In the genomic region with DNA sequence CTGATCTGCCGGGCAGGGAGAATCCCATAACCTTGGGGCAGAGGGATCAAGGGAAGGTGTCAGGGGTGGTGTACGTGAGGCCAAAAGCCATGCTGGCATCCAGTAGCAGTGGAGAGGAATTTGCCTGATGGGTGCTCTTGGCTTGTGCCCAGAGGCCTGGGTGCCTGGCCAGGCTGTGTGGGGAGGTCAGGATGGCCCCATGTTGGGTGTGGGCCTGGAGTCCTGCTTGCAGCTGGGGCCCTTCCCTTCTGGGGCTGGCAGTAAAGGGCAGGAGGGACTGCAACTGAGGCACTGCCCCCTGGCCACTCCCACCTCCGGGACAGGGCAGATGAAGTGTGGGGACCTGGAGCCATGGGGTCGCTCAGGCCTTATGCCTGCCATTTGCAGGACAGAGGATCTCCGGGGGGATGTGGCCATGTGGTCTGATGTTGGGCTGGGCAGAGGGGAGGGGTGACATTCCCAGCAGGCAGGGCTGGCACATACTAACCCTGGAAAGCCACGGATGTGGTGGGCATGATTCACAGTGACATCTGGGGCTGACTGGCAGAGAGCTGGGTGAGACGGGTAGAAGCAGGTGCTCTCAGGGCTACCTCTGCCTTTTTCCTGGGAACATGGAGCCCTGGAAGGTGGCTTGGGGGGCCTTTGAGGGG, we compare ENCODE assay signal across 8 cellular contexts. TPM values are rescaled to one million over a fixed set of nuclear protein-coding genes. Genes with fewer than 3 reads are reported as not detected.
DNase-seq lines count a peak whose midpoint lies in the region; ATAC-seq and TF ChIP-seq lines count a peak whose summit lies in the region.

No MANE protein-coding gene starts in this region.

- no peaks in the 10 kb centered on the region for H3K9me3 Mint-ChIP-seq in stimulated activated naive CD8-positive, alpha-beta T cell treated with anti-CD3 and anti-CD28 coated beads, Interleukin-15, amount 100 ng/mL, for 72 hours

- no peak for ATAC-seq in stimulated activated naive CD8-positive, alpha-beta T cell treated with anti-CD3 and anti-CD28 coated beads, Interleukin-15, amount 100 ng/mL, for 72 hours
- ATAC-seq in HG03460 (IDR thresholded peaks at IDR 0.05; ENCODE audit: unreplicated experiment) = no peak

- peak; percentile 72 to 81 for DNase-seq in activated CD4-positive, alpha-beta T cell treated with anti-CD3 and anti-CD28 coated beads, Interleukin-2, amount 50 U/mL, for 48 hours
- DNase-seq in left ventricle myocardium inferior (no peak), SKM-1 treated with dmso at 0.1 percent for 144 hours (lab: John Stamatoyannopoulos, UW; ENCODE audit: unreplicated experiment) (no peak), LoVo (ENCODE audit: low spot score) (no peak), HCEC 1CT (no peak)
- peak; percentile 52 to 61 for DNase-seq in stimulated activated naive CD8-positive, alpha-beta T cell treated with anti-CD3 and anti-CD28 coated beads, Interleukin-15, amount 100 ng/mL, for 72 hours

- intact Hi-C loops in left ventricle myocardium inferior (cut with micrococcal nuclease) = no loop called here

- H3K27me3 Mint-ChIP-seq in stimulated activated naive CD8-positive, alpha-beta T cell treated with anti-CD3 and anti-CD28 coated beads, Interleukin-15, amount 100 ng/mL, for 72 hours = no peaks in the 10 kb centered on the region

- H3K36me3 ChIP-seq in KMS-11 (ENCODE audit: insufficient read depth) = no peaks in the 10 kb centered on the region
- no peaks in the 10 kb centered on the region for H3K36me3 ChIP-seq in left ventricle myocardium inferior

- H3K79me2 ChIP-seq in KMS-11 (ENCODE audit: insufficient read depth, low read depth) = peaks cover 92% of the 10 kb centered on the region

- H3K27me3 ChIP-seq in KMS-11 (ENCODE audit: insufficient read depth, low read depth) (no peaks in the 10 kb centered on the region), left ventricle myocardium inferior (ENCODE audit: low read depth) (no peaks in the 10 kb centered on the region)

- H3K4me3 ChIP-seq in KMS-11 (IDR thresholded peaks at IDR 0.05; ENCODE audit: insufficient read depth, low read depth, low read length) = no peak overlapping the region
- peak overlapping the region; percentile 10 for H3K4me3 ChIP-seq in left ventricle myocardium inferior

- TF ChIP-seq CTCF in KMS-11 (conservative IDR thresholded peaks at IDR 0.05; ENCODE audit: low read depth, low read length) (no peak), left ventricle myocardium inferior (IDR thresholded peaks at IDR 0.05; ENCODE audit: borderline replicate concordance) (no peak)

- peak overlapping the region; percentile 83 to 94 for H3K4me3 Mint-ChIP-seq in stimulated activated naive CD8-positive, alpha-beta T cell treated with anti-CD3 and anti-CD28 coated beads, Interleukin-15, amount 100 ng/mL, for 72 hours

- peak overlapping the region; percentile 83 for H3K9ac ChIP-seq in KMS-11

- H4K20me1 ChIP-seq in KMS-11 (ENCODE audit: insufficient read depth) = no peaks in the 10 kb centered on the region

- H3K4me1 ChIP-seq in KMS-11 (ENCODE audit: low read depth, poor library complexity, severe bottlenecking) (peaks cover 69% of the 10 kb centered on the region), left ventricle myocardium inferior (peaks cover 92% of the 10 kb centered on the region)

- peak overlapping the region; percentile 99 to 100 for H3K27ac Mint-ChIP-seq in stimulated activated naive CD8-positive, alpha-beta T cell treated with anti-CD3 and anti-CD28 coated beads, Interleukin-15, amount 100 ng/mL, for 72 hours

- H3K27ac ChIP-seq in KMS-11 (peak overlapping the region; percentile 97), left ventricle myocardium inferior (replicated peaks) (peak overlapping the region; percentile 84)

- no peak overlapping the region for H2AFZ ChIP-seq in KMS-11 (ENCODE audit: low read depth)

- no peaks in the 10 kb centered on the region for H3K9me3 ChIP-seq in left ventricle myocardium inferior (replicated peaks)

- H3K4me1 Mint-ChIP-seq in stimulated activated naive CD8-positive, alpha-beta T cell treated with anti-CD3 and anti-CD28 coated beads, Interleukin-15, amount 100 ng/mL, for 72 hours = peaks cover 62% of the 10 kb centered on the region

- peak overlapping the region; percentile 100 for H3K4me2 ChIP-seq in KMS-11

RNA-seq across cellular contexts. Expression of gene FMNL1, which starts 3.5 kb away (rescaled TPM):
- 8.7 TPM for total RNA-seq in left ventricle myocardium inferior

RNA-seq across cellular contexts. Expression of gene SPATA32, which starts 36.7 kb away (rescaled TPM):
- not detected for total RNA-seq in left ventricle myocardium inferior

Comparison
In these comparisons a context has a peak if more than half of its experiments do, and no peak if none do; other contexts are left out.
1. DNase-seq: peak in activated CD4-positive, alpha-beta T cell treated with anti-CD3 and anti-CD28 coated beads, Interleukin-2, amount 50 U/mL, for 48 hours (2 of 2) and stimulated activated naive CD8-positive, alpha-beta T cell treated with anti-CD3 and anti-CD28 coated beads, Interleukin-15, amount 100 ng/mL, for 72 hours (2 of 2); none in left ventricle myocardium inferior (single experiment), SKM-1 treated with dmso at 0.1 percent for 144 hours (single experiment), LoVo (single experiment) and HCEC 1CT (single experiment).